Comparison of ENCODE assay signal across 23 cellular contexts in genomic region chr5:29193972-29194371, GRCh38.
DNase-seq lines count a peak whose midpoint lies in the region; ATAC-seq and TF ChIP-seq lines count a peak whose summit lies in the region.
"Had no signal": no experiment of that assay in that cellular context is flagged by ENCODE, and none has a peak within 500 bp of the region (broad histone marks: within the 10 kb centered on the region; RNA-seq: fewer than 3 reads in every experiment).

No MANE protein-coding gene starts in this region.

- no peaks in the 10 kb centered on the region for H3F3A ChIP-seq in neural progenitor cell (ENCODE audit: low read depth)

- CTCF ChIA-PET in MCF 10A (lab: Yijun Ruan, JAX) = interaction anchor here (1.4 kb wide), 1 partner anchor 10 kb away, joined by 6 read pairs; no protein-coding TSS in a partner anchor
- CTCF ChIA-PET in naive thymus-derived CD4-positive, alpha-beta T cell (lab: Charles Lee) = no interaction called here

- H3K4me2 ChIP-seq in neural progenitor cell = no peak overlapping the region
- H3K4me2 ChIP-seq: BLaER1 had no signal

- H3K27ac ChIP-seq in neural progenitor cell (no peak overlapping the region), left lung (no peak overlapping the region)
- no peak overlapping the region for H3K27ac ChIP-seq in naive thymus-derived CD4-positive, alpha-beta T cell (ENCODE audit: low read depth, low read length)
- H3K27ac ChIP-seq: BLaER1, GM23248, HL-60 had no signal

- no peak overlapping the region for H3K4me3 ChIP-seq in neural progenitor cell
- no peak overlapping the region for H3K4me3 ChIP-seq in left lung
- H3K4me3 ChIP-seq in naive thymus-derived CD4-positive, alpha-beta T cell (ENCODE audit: low read length) = no peak overlapping the region
- H3K4me3 ChIP-seq: BLaER1, GM12878, GM23248 had no signal

- H3K27me3 Mint-ChIP-seq in neural progenitor cell (ENCODE audit: insufficient read depth, low read depth) (no peaks in the 10 kb centered on the region), MCF 10A (ENCODE audit: insufficient read depth, unreplicated experiment) (no peaks in the 10 kb centered on the region)
- H3K27me3 Mint-ChIP-seq in naive thymus-derived CD4-positive, alpha-beta T cell = no peaks in the 10 kb centered on the region
- H3K27me3 Mint-ChIP-seq: CD4-positive, alpha-beta memory T cell had no signal

- no peaks in the 10 kb centered on the region for H3K36me3 ChIP-seq in neural progenitor cell
- no peaks in the 10 kb centered on the region for H3K36me3 ChIP-seq in left lung
- no peaks in the 10 kb centered on the region for H3K36me3 ChIP-seq in naive thymus-derived CD4-positive, alpha-beta T cell (ENCODE audit: control insufficient read depth in 2 of 3, insufficient read depth in 3 of 3, low read length in 3 of 3)
- H3K36me3 ChIP-seq: BLaER1 had no signal

- no TSS peak for BruUV-seq in MCF 10A (replicated peaks; lab: Mats Ljungman, UMichigan)

- H3K27ac Mint-ChIP-seq in neural progenitor cell = no peak overlapping the region
- no peak overlapping the region for H3K27ac Mint-ChIP-seq in MCF 10A (ENCODE audit: low read depth, unreplicated experiment)
- H3K27ac Mint-ChIP-seq in naive thymus-derived CD4-positive, alpha-beta T cell = no peak overlapping the region
- H3K27ac Mint-ChIP-seq: CD14-positive monocyte, HFFc6 had no signal

- H2AFZ ChIP-seq in neural progenitor cell (replicated peaks) = peak overlapping the region; percentile 79
- H2AFZ ChIP-seq: GM23248 had no signal

- DNase-seq in NCI-H146 (lab: John Stamatoyannopoulos, UW) (peak; percentile 10), NCI-H146 treated with DMSO at 0.1 percent for 48 hours (lab: John Stamatoyannopoulos, UW; ENCODE audit: unreplicated experiment) (no peak), OCI-M1 (lab: John Stamatoyannopoulos, UW) (peak; percentile 24), neural progenitor cell (ENCODE audit: low spot score) (no peak), MCF 10A (ENCODE audit: unreplicated experiment) (no peak), left lung (no peak)
- no peak for DNase-seq in naive thymus-derived CD4-positive, alpha-beta T cell
- DNase-seq: 8988T; Calu3; CD4-positive, alpha-beta memory T cell; DMS 273 treated with DMSO at 0.1 percent for 48 hours; DMS53; DND-41; EL; GM23248; H7; HFFc6; IMR-90 had no signal

- no peaks in the 10 kb centered on the region for H3K9me3 Mint-ChIP-seq in neural progenitor cell
- no peaks in the 10 kb centered on the region for H3K9me3 Mint-ChIP-seq in MCF 10A (ENCODE audit: unreplicated experiment)
- peaks cover 0 to 10% (median 2%) of the 10 kb centered on the region in 11 donors for H3K9me3 Mint-ChIP-seq in naive thymus-derived CD4-positive, alpha-beta T cell
- H3K9me3 Mint-ChIP-seq: HFFc6 had no signal

- H3K36me3 Mint-ChIP-seq in neural progenitor cell = no peaks in the 10 kb centered on the region
- H3K36me3 Mint-ChIP-seq in MCF 10A (ENCODE audit: insufficient read depth, unreplicated experiment) = no peaks in the 10 kb centered on the region
- H3K36me3 Mint-ChIP-seq in naive thymus-derived CD4-positive, alpha-beta T cell = no peaks in the 10 kb centered on the region
- H3K36me3 Mint-ChIP-seq: CD14-positive monocyte; CD4-positive, alpha-beta memory T cell had no signal

- H3K9ac ChIP-seq in neural progenitor cell = no peak overlapping the region
- H3K9ac ChIP-seq: BLaER1, GM23248 had no signal

- no peak overlapping the region for H3K4me3 Mint-ChIP-seq in neural progenitor cell
- H3K4me3 Mint-ChIP-seq in MCF 10A (ENCODE audit: unreplicated experiment) = no peak overlapping the region
- H3K4me3 Mint-ChIP-seq in naive thymus-derived CD4-positive, alpha-beta T cell = no peak overlapping the region
- H3K4me3 Mint-ChIP-seq: CD14-positive monocyte; CD4-positive, alpha-beta memory T cell; HFFc6 had no signal

- H3K27me3 ChIP-seq in neural progenitor cell (no peaks in the 10 kb centered on the region), left lung (no peaks in the 10 kb centered on the region)
- no peaks in the 10 kb centered on the region for H3K27me3 ChIP-seq in naive thymus-derived CD4-positive, alpha-beta T cell (ENCODE audit: control insufficient read depth in 2 of 2, insufficient read depth in 2 of 2, low read length in 2 of 2)
- H3K27me3 ChIP-seq: BLaER1 had no signal

- intact Hi-C loops in MCF 10A (cut with micrococcal nuclease) (no loop called here), left lung (cut with DNase I) (no loop called here)
- intact Hi-C loops in naive thymus-derived CD4-positive, alpha-beta T cell (cut with micrococcal nuclease) = no loop called here

- no peaks in the 10 kb centered on the region for H3K79me2 ChIP-seq in neural progenitor cell (ENCODE audit: low read depth)

- TF ChIP-seq CTCF in neural progenitor cell (IDR thresholded peaks at IDR 0.05) (no peak), MCF 10A (IDR thresholded peaks at IDR 0.05; ENCODE audit: unreplicated experiment) (no peak), left lung (IDR thresholded peaks at IDR 0.05) (no peak)

- no peaks in the 10 kb centered on the region for H4K20me1 ChIP-seq in neural progenitor cell (ENCODE audit: low read depth)
- H4K20me1 ChIP-seq: BLaER1 had no signal

- H3K9me3 ChIP-seq in neural progenitor cell (ENCODE audit: low read depth) (no peaks in the 10 kb centered on the region), left lung (peaks cover 0 to 2% of the 10 kb centered on the region in 2 donors)
- no peaks in the 10 kb centered on the region for H3K9me3 ChIP-seq in naive thymus-derived CD4-positive, alpha-beta T cell (ENCODE audit: control insufficient read depth in 2 of 3, low read length in 3 of 3)
- H3K9me3 ChIP-seq: BLaER1 had no signal

- ATAC-seq in left lung = no peak
- no peak for ATAC-seq in naive thymus-derived CD4-positive, alpha-beta T cell
- ATAC-seq: GM12878, HCT116 had no signal

- H3K4me1 Mint-ChIP-seq in neural progenitor cell (no peaks in the 10 kb centered on the region), MCF 10A (ENCODE audit: insufficient read depth, unreplicated experiment) (peaks cover 11% of the 10 kb centered on the region)
- no peaks in the 10 kb centered on the region for H3K4me1 Mint-ChIP-seq in naive thymus-derived CD4-positive, alpha-beta T cell
- H3K4me1 Mint-ChIP-seq: CD14-positive monocyte; CD4-positive, alpha-beta memory T cell had no signal

- POLR2A ChIA-PET in MCF 10A (lab: Yijun Ruan, JAX) = no interaction called here
- POLR2A ChIA-PET in naive thymus-derived CD4-positive, alpha-beta T cell (lab: Charles Lee) = no interaction called here

- no peaks in the 10 kb centered on the region for H3K4me1 ChIP-seq in neural progenitor cell
- no peaks in the 10 kb centered on the region for H3K4me1 ChIP-seq in left lung
- H3K4me1 ChIP-seq in naive thymus-derived CD4-positive, alpha-beta T cell (ENCODE audit: control insufficient read depth in 2 of 2, insufficient read depth in 2 of 2, low read length in 2 of 2) = no peaks in the 10 kb centered on the region
- H3K4me1 ChIP-seq: BLaER1 had no signal

Comparison
In these comparisons a context has a peak if more than half of its experiments do, and no peak if none do; other contexts are left out.
1. DNase-seq: peak in NCI-H146 (single experiment) and OCI-M1 (single experiment); none in NCI-H146 treated with DMSO at 0.1 percent for 48 hours (single experiment), neural progenitor cell (single experiment), MCF 10A (single experiment), left lung (0 of 2) and naive thymus-derived CD4-positive, alpha-beta T cell (0 of 9).